In the genomic region with DNA sequence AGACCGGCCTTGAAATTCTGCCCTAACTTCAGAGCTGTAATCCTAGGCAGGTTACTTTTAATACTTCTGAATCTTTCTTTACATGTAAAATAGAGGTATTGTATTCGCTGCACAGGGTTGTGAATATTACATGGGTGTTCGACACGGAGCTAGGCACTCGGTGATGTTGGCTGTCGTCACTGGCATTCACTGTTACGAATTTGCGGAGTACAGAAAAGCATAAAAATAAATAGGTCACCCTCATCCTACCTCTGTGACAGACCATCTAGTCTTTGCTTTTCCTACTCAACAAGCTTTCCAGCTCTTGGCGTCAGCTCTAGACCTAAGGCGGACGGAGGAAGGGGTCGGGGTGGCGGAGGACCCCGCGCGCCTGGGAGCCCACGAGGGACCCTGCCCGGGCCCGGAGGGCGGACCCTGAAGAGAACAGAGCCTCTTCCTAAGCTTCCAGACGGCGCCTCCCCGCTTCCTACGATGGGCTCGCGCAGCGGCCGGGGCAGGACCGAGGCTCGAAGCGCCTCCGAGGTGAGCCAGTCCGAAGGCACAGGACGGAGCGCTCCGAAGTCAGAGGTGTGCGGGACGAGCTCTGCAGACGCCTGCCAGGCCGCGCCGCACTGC, we compare ENCODE assay signal across 1 cellular context.
TF ChIP-seq lines count a peak whose summit lies in the region.

No MANE protein-coding gene starts in this region.

TF ChIP-seq in SK-N-SH treated with all-trans-retinoic acid at 6 μM for 48 hours, 23 proteins besides CTCF, POLR2A, EP300 and RAD21 (continued from another document):
- TF ChIP-seq, protein P1, sequence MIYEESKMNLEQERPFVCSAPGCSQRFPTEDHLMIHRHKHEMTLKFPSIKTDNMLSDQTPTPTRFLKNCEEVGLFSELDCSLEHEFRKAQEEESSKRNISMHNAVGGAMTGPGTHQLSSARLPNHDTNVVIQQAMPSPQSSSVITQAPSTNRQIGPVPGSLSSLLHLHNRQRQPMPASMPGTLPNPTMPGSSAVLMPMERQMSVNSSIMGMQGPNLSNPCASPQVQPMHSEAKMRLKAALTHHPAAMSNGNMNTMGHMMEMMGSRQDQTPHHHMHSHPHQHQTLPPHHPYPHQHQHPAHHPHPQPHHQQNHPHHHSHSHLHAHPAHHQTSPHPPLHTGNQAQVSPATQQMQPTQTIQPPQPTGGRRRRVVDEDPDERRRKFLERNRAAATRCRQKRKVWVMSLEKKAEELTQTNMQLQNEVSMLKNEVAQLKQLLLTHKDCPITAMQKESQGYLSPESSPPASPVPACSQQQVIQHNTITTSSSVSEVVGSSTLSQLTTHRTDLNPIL (CRISPR knock-in tag; IDR thresholded peaks at IDR 0.05; ENCODE audit: low read depth), result no peak
TF ChIP-seq in SK-N-SH treated with all-trans-retinoic acid at 6 μM for 48 hours: peak in this region for 0.
